Comparison of ENCODE assay signal across 10 cellular contexts in genomic region chrX:40570346-40571093, GRCh38. TPM values are rescaled to one million over a fixed set of nuclear protein-coding genes. Genes with fewer than 3 reads are reported as not detected.
DNase-seq lines count a peak whose midpoint lies in the region; ATAC-seq lines count a peak whose summit lies in the region.
"Had no signal": no experiment of that assay in that cellular context is flagged by ENCODE, and none has a peak within 500 bp of the region (broad histone marks: within the 10 kb centered on the region; RNA-seq: fewer than 3 reads in every experiment).

No MANE protein-coding gene starts in this region.

- H3K4me3 Mint-ChIP-seq in activated T-helper 2 cell treated with anti-CD3 and anti-CD28 coated beads, Interferon-gamma antibody, Interleukin-2, Interleukin-4, amounts not matched to agents 10 μg/mL and 5 μg/mL and 100 μg/mL, durations not matched to agents 14 hours and 24 hours and 36 hours (ENCODE audit: low read depth): peak overlapping the region; percentile 71
- peak overlapping the region; percentile 60 for H3K4me3 Mint-ChIP-seq in stimulated activated effector memory CD8-positive, alpha-beta T cell treated with anti-CD3 and anti-CD28 coated beads, Interleukin-12 subunit alpha, Interleukin-12 subunit beta, amount 100 ng/mL, for 72 hours

- H3K4me1 Mint-ChIP-seq in activated T-helper 2 cell treated with anti-CD3 and anti-CD28 coated beads, Interferon-gamma antibody, Interleukin-2, Interleukin-4, amounts not matched to agents 10 μg/mL and 5 μg/mL and 100 μg/mL, durations not matched to agents 14 hours and 24 hours and 36 hours (ENCODE audit: low read depth): peaks cover 13% of the 10 kb centered on the region
- peaks cover 8% of the 10 kb centered on the region for H3K4me1 Mint-ChIP-seq in stimulated activated effector memory CD8-positive, alpha-beta T cell treated with anti-CD3 and anti-CD28 coated beads, Interleukin-12 subunit alpha, Interleukin-12 subunit beta, amount 100 ng/mL, for 72 hours

- no peaks in the 10 kb centered on the region for H3K36me3 Mint-ChIP-seq in activated T-helper 2 cell treated with anti-CD3 and anti-CD28 coated beads, Interferon-gamma antibody, Interleukin-2, Interleukin-4, amounts not matched to agents 10 μg/mL and 5 μg/mL and 100 μg/mL, durations not matched to agents 14 hours and 24 hours and 36 hours (ENCODE audit: low read depth)
- H3K36me3 Mint-ChIP-seq in stimulated activated effector memory CD8-positive, alpha-beta T cell treated with anti-CD3 and anti-CD28 coated beads, Interleukin-12 subunit alpha, Interleukin-12 subunit beta, amount 100 ng/mL, for 72 hours: no peaks in the 10 kb centered on the region

- no peaks in the 10 kb centered on the region for H3K27me3 Mint-ChIP-seq in activated T-helper 2 cell treated with anti-CD3 and anti-CD28 coated beads, Interferon-gamma antibody, Interleukin-2, Interleukin-4, amounts not matched to agents 10 μg/mL and 5 μg/mL and 100 μg/mL, durations not matched to agents 14 hours and 24 hours and 36 hours (ENCODE audit: low read depth)

- ATAC-seq in HG03460 (IDR thresholded peaks at IDR 0.05; ENCODE audit: unreplicated experiment) (peak; percentile 76), HG03097 (IDR thresholded peaks at IDR 0.05; ENCODE audit: low FRiP score, unreplicated experiment) (no peak)
- ATAC-seq in stimulated activated effector memory CD8-positive, alpha-beta T cell treated with anti-CD3 and anti-CD28 coated beads, Interleukin-12 subunit alpha, Interleukin-12 subunit beta, amount 100 ng/mL, for 72 hours: peak; percentile 42

- peak overlapping the region; percentile 88 for H3K27ac Mint-ChIP-seq in activated T-helper 2 cell treated with anti-CD3 and anti-CD28 coated beads, Interferon-gamma antibody, Interleukin-2, Interleukin-4, amounts not matched to agents 10 μg/mL and 5 μg/mL and 100 μg/mL, durations not matched to agents 14 hours and 24 hours and 36 hours
- peak overlapping the region; percentile 85 for H3K27ac Mint-ChIP-seq in stimulated activated effector memory CD8-positive, alpha-beta T cell treated with anti-CD3 and anti-CD28 coated beads, Interleukin-12 subunit alpha, Interleukin-12 subunit beta, amount 100 ng/mL, for 72 hours

- no peaks in the 10 kb centered on the region for H3K9me3 Mint-ChIP-seq in activated T-helper 2 cell treated with anti-CD3 and anti-CD28 coated beads, Interferon-gamma antibody, Interleukin-2, Interleukin-4, amounts not matched to agents 10 μg/mL and 5 μg/mL and 100 μg/mL, durations not matched to agents 14 hours and 24 hours and 36 hours
- H3K9me3 Mint-ChIP-seq in stimulated activated effector memory CD8-positive, alpha-beta T cell treated with anti-CD3 and anti-CD28 coated beads, Interleukin-12 subunit alpha, Interleukin-12 subunit beta, amount 100 ng/mL, for 72 hours: no peaks in the 10 kb centered on the region

- intact Hi-C loops in activated T-helper 2 cell treated with anti-CD3 and anti-CD28 coated beads, Interferon-gamma antibody, Interleukin-2, Interleukin-4, amounts not matched to agents 10 μg/mL and 5 μg/mL and 100 μg/mL, durations not matched to agents 14 hours and 24 hours and 36 hours (cut with micrococcal nuclease): loop anchor here (5.0 kb wide), 1 partner anchor 362 kb away; no protein-coding TSS in a partner anchor

- DNase-seq in activated CD8-positive, alpha-beta memory T cell treated with anti-CD3 and anti-CD28 coated beads for 24 hours: peak; percentile 64
- DNase-seq in activated CD8-positive, alpha-beta memory T cell treated with anti-CD3 and anti-CD28 coated beads, Interleukin-2, amount 50 U/mL, for 48 hours: no peak
- DNase-seq in activated T-helper 2 cell treated with anti-CD3 and anti-CD28 coated beads, Interferon-gamma antibody, Interleukin-2, Interleukin-4, amounts not matched to agents 10 μg/mL and 5 μg/mL and 100 μg/mL, durations not matched to agents 14 hours and 24 hours and 36 hours (ENCODE audit: low spot score): no peak
- no peak for DNase-seq in stimulated activated effector memory CD8-positive, alpha-beta T cell treated with anti-CD3 and anti-CD28 coated beads, Interleukin-12 subunit alpha, Interleukin-12 subunit beta, amount 100 ng/mL, for 72 hours (ENCODE audit: low spot score in 2 of 2)
- no peak for DNase-seq in NCI-H446 (lab: John Stamatoyannopoulos, UW)
- no peak for DNase-seq in central memory CD4-positive, alpha-beta T cell
- DNase-seq: NCI-H2171, uterus had no signal

RNA-seq across cellular contexts. Expression of gene ATP6AP2, which starts 10.2 kb away (rescaled TPM):
- total RNA-seq in activated T-helper 2 cell treated with anti-CD3 and anti-CD28 coated beads, Interferon-gamma antibody, Interleukin-2, Interleukin-4, amounts not matched to agents 10 μg/mL and 5 μg/mL and 100 μg/mL, durations not matched to agents 14 hours and 24 hours and 36 hours: 69.6 and 70.3 TPM in 2 replicates

RNA-seq across cellular contexts. Expression of gene MPC1L, which starts 52.7 kb away (rescaled TPM):
- total RNA-seq in activated T-helper 2 cell treated with anti-CD3 and anti-CD28 coated beads, Interferon-gamma antibody, Interleukin-2, Interleukin-4, amounts not matched to agents 10 μg/mL and 5 μg/mL and 100 μg/mL, durations not matched to agents 14 hours and 24 hours and 36 hours: not detected in 2 replicates
- total RNA-seq: uterus had no signal
